Comparison of ENCODE assay signal across 9 cellular contexts in genomic region chr5:151739939-151740335, GRCh38. TPM values are rescaled to one million over a fixed set of nuclear protein-coding genes. Genes with fewer than 3 reads are reported as not detected.
DNase-seq lines count a peak whose midpoint lies in the region; ATAC-seq and TF ChIP-seq lines count a peak whose summit lies in the region.
"Had no signal": no experiment of that assay in that cellular context is flagged by ENCODE, and none has a peak within 500 bp of the region (broad histone marks: within the 10 kb centered on the region; RNA-seq: fewer than 3 reads in every experiment).

No MANE protein-coding gene starts in this region.

- no peak for TF ChIP-seq CTCF in WTC11 (IDR thresholded peaks at IDR 0.05)
- TF ChIP-seq CTCF in gastroesophageal sphincter (IDR thresholded peaks at IDR 0.05) = no peak
- TF ChIP-seq CTCF in psoas muscle (IDR thresholded peaks at IDR 0.05) = no peak

- H3K4me3 ChIP-seq in gastroesophageal sphincter (no peak overlapping the region), psoas muscle (peak overlapping the region; percentile 5)

- peak; percentile 99 for DNase-seq in EH (ENCODE audit: low read depth)
- DNase-seq in WTC11 (ENCODE audit: low spot score) = no peak
- no peak for DNase-seq in psoas muscle
- DNase-seq in mesenteric fat pad (ENCODE audit: low spot score) = no peak
- no peak for DNase-seq in NCI-H345 (lab: John Stamatoyannopoulos, UW)
- no peak for DNase-seq in activated T-cell treated with anti-CD3 and anti-CD28 coated beads, Interleukin-2, amount 50 U/mL, for 24 hours
- DNase-seq: activated CD4-positive, alpha-beta T cell treated with anti-CD3 and anti-CD28 coated beads for 1 hour had no signal

- H3K9me3 ChIP-seq in gastroesophageal sphincter = no peaks in the 10 kb centered on the region
- no peaks in the 10 kb centered on the region for H3K9me3 ChIP-seq in psoas muscle

- POLR2A ChIA-PET in WTC11 (lab: Charles Lee) = interaction anchor here (0.5 to 1.7 kb wide), 6 partner anchors 32 to 281 kb away, joined by 3 to 12 read pairs (median 4); partner anchors contain the start of genes G3BP1 and SPARC

- intact Hi-C loops in psoas muscle (cut with DNase I) = loop anchor here (2.0 to 5.0 kb wide), 3 partner anchors 81 to 293 kb away; partner anchors contain the start of gene SLC36A1 (in 1 of the 2)

- H3K4me1 ChIP-seq in gastroesophageal sphincter (peaks cover 0 to 32% (median 17%) of the 10 kb centered on the region in 3 donors), psoas muscle (peaks cover 18% of the 10 kb centered on the region)

- H3K4me3 Mint-ChIP-seq in WTC11 = no peak overlapping the region
- no peak overlapping the region for H3K4me3 Mint-ChIP-seq in activated T-cell treated with anti-CD3 and anti-CD28 coated beads, Interleukin-2, amount 50 U/mL, for 24 hours

- peaks cover 17% of the 10 kb centered on the region for H3K4me1 Mint-ChIP-seq in WTC11
- H3K4me1 Mint-ChIP-seq in activated T-cell treated with anti-CD3 and anti-CD28 coated beads, Interleukin-2, amount 50 U/mL, for 24 hours (ENCODE audit: low read depth) = peaks cover 22% of the 10 kb centered on the region

- CTCF ChIA-PET in WTC11 (lab: Charles Lee) = interaction anchor here (0.6 to 8.2 kb wide), 36 partner anchors 9 to 610 kb away, joined by 3 to 167 read pairs (median 6); partner anchors contain the start of genes ATOX1, G3BP1, SLC36A1 and SPARC

- peaks cover 0 to 27% of the 10 kb centered on the region in 2 donors for H3K36me3 ChIP-seq in gastroesophageal sphincter
- peaks cover 0 to 18% of the 10 kb centered on the region in 2 donors for H3K36me3 ChIP-seq in psoas muscle (ENCODE audit: insufficient read depth in 1 of 2, low read depth in 1 of 2)

- peaks cover 3% of the 10 kb centered on the region; the same call in 1 of the 2 replicates for H3K36me3 Mint-ChIP-seq in WTC11
- peaks cover 67% of the 10 kb centered on the region for H3K36me3 Mint-ChIP-seq in activated T-cell treated with anti-CD3 and anti-CD28 coated beads, Interleukin-2, amount 50 U/mL, for 24 hours (ENCODE audit: low read depth)

- H3K27me3 ChIP-seq in gastroesophageal sphincter (no peaks in the 10 kb centered on the region), psoas muscle (ENCODE audit: insufficient read depth in 3 of 3, low read length in 2 of 3) (no peaks in the 10 kb centered on the region)

- TF ChIP-seq EP300 in gastroesophageal sphincter (IDR thresholded peaks at IDR 0.05) = no peak

- TF ChIP-seq POLR2A in gastroesophageal sphincter (IDR thresholded peaks at IDR 0.05) = no peak

- no peaks in the 10 kb centered on the region for H3K9me3 Mint-ChIP-seq in WTC11
- no peaks in the 10 kb centered on the region for H3K9me3 Mint-ChIP-seq in activated T-cell treated with anti-CD3 and anti-CD28 coated beads, Interleukin-2, amount 50 U/mL, for 24 hours

- WGBS in gastroesophageal sphincter (ENCODE audit: low coverage in 1 of 2), 2 donors = 0 to 18% methylated on average over 4 of the region's 4 CpGs
- WGBS in psoas muscle, 3 donors = 26 to 54% (median 33%) methylated on average over 4 of the region's 4 CpGs

- H3K27ac Mint-ChIP-seq in WTC11 = peak overlapping the region; percentile 89
- no peak overlapping the region for H3K27ac Mint-ChIP-seq in activated T-cell treated with anti-CD3 and anti-CD28 coated beads, Interleukin-2, amount 50 U/mL, for 24 hours

- no peaks in the 10 kb centered on the region for H3K27me3 Mint-ChIP-seq in WTC11 (ENCODE audit: low read depth)
- no peaks in the 10 kb centered on the region for H3K27me3 Mint-ChIP-seq in activated T-cell treated with anti-CD3 and anti-CD28 coated beads, Interleukin-2, amount 50 U/mL, for 24 hours

- H3K27ac ChIP-seq in gastroesophageal sphincter (peak overlapping the region in 3 of 4 donors; percentile 75 to 81 (median 79)), psoas muscle (peak overlapping the region; percentile 62)

- peak; percentile 71 for ATAC-seq in WTC11
- ATAC-seq in gastroesophageal sphincter = peak; percentile 44
- peak; percentile 31 to 54 (median 41) for ATAC-seq in psoas muscle
- no peak for ATAC-seq in HG02938 (IDR thresholded peaks at IDR 0.05; ENCODE audit: unreplicated experiment)

TF ChIP-seq in WTC11, 78 proteins besides CTCF, POLR2A, EP300 and RAD21:
- TF ChIP-seq NFATC4 (CRISPR knock-in tag; IDR thresholded peaks at IDR 0.05) = no peak
- no peak for TF ChIP-seq OVOL2 (CRISPR knock-in tag; IDR thresholded peaks at IDR 0.05; ENCODE audit: borderline replicate concordance)
- TF ChIP-seq GRHL2 (CRISPR knock-in tag; IDR thresholded peaks at IDR 0.05; ENCODE audit: insufficient replicate concordance, severe bottlenecking) = no peak
- peak; percentile 33; the same call in 1 of the 2 replicates for TF ChIP-seq TEAD1 (CRISPR knock-in tag; IDR thresholded peaks at IDR 0.05)

RNA-seq across cellular contexts. Expression of gene ATOX1, which starts 18.5 kb away (rescaled TPM):
- total RNA-seq in WTC11 (2021) (76.4 to 79.3 TPM (median 77.4 TPM) in 3 replicates), gastroesophageal sphincter (100 to 1,000 TPM in 1 of 4 donors, 10 to 100 TPM in 3; 61.6 to 145 (median 74.6) TPM), psoas muscle (10 to 100 TPM; 28.7 to 46.9 (median 40.7) TPM), mesenteric fat pad (99.2 TPM)
- polyA plus RNA-seq in psoas muscle = 10 to 100 TPM; 60.5 to 99.1 (median 80.3) TPM

RNA-seq across cellular contexts. Expression of gene G3BP1, which starts 31.8 kb away (rescaled TPM):
- total RNA-seq in WTC11 (2021) (396 to 413 TPM (median 400 TPM) in 3 replicates), gastroesophageal sphincter (100 to 1,000 TPM in 2 of 4 donors, 10 to 100 TPM in 2; 73.3 to 102 (median 89.1) TPM), psoas muscle (100 to 1,000 TPM; 132 to 230 (median 154) TPM), mesenteric fat pad (186 TPM)
- 100 to 1,000 TPM in 1 of 3 donors, 10 to 100 TPM in 2; 47.0 to 123 (median 58.2) TPM for polyA plus RNA-seq in psoas muscle

RNA-seq across cellular contexts. Expression of gene SPARC, which starts 53.2 kb away (rescaled TPM):
- total RNA-seq in WTC11 (2021) (357 to 418 TPM (median 358 TPM) in 3 replicates), gastroesophageal sphincter (100 to 1,000 TPM; 194 to 521 (median 352) TPM), psoas muscle (100 to 1,000 TPM; 175 to 687 (median 372) TPM), mesenteric fat pad (1,881 TPM)
- polyA plus RNA-seq in psoas muscle = 100 to 1,000 TPM; 111 to 331 (median 170) TPM
